ENCODE assay signal across 14 cellular contexts in genomic region chr7:44912775-44913347, GRCh38. TPM values are rescaled to one million over a fixed set of nuclear protein-coding genes. Genes with fewer than 3 reads are reported as not detected.
DNase-seq lines count a peak whose midpoint lies in the region; ATAC-seq and TF ChIP-seq lines count a peak whose summit lies in the region.
"Had no signal": no experiment of that assay in that cellular context is flagged by ENCODE, and none has a peak within 500 bp of the region (broad histone marks: within the 10 kb centered on the region; RNA-seq: fewer than 3 reads in every experiment).

No MANE protein-coding gene starts in this region.

- H3K4me1 ChIP-seq in endodermal cell (ENCODE audit: control insufficient read depth, insufficient read depth, low read length) (no peaks in the 10 kb centered on the region), stomach (peaks cover 0 to 5% (median 0%) of the 10 kb centered on the region in 4 donors)
- H3K4me1 ChIP-seq: left lung, upper lobe of right lung had no signal

- DNase-seq in activated effector memory CD4-positive, alpha-beta T cell treated with anti-CD3 and anti-CD28 coated beads, Interleukin-2, amount 50 U/mL, for 16 hours, result peak; percentile 25
- no peak for DNase-seq in activated effector memory CD4-positive, alpha-beta T cell treated with Interleukin-2 at 50 U/mL for 16 hours
- peak; percentile 18 for DNase-seq in SK-N-DZ (ENCODE audit: low spot score)
- peak; percentile 70 for DNase-seq in endodermal cell
- DNase-seq in stomach, result peak; percentile 36
- DNase-seq in NOMO-1 treated with dmso at 0.1 percent for 144 hours (lab: John Stamatoyannopoulos, UW; ENCODE audit: unreplicated experiment), result no peak
- no peak for DNase-seq in activated CD4-positive, CD25-positive, alpha-beta regulatory T cell (lab: John Stamatoyannopoulos, UW)
- DNase-seq: left lung, NCI-H1694 treated with DMSO at 0.1 percent for 48 hours, Right ventricle myocardium superior, upper lobe of right lung had no signal

- no peaks in the 10 kb centered on the region for H3K27me3 ChIP-seq in endodermal cell (ENCODE audit: control insufficient read depth, insufficient read depth, low read length, poor library complexity, severe bottlenecking)
- H3K27me3 ChIP-seq in stomach, result no peaks in the 10 kb centered on the region
- H3K27me3 ChIP-seq: left lung, upper lobe of right lung had no signal

- no peak for TF ChIP-seq EP300 in stomach (IDR thresholded peaks at IDR 0.05)

- no peak for ATAC-seq in GM19035 (IDR thresholded peaks at IDR 0.05; ENCODE audit: unreplicated experiment)
- ATAC-seq: left lung had no signal

- no peak overlapping the region for H3K4me3 ChIP-seq in endodermal cell (ENCODE audit: low read length)
- H3K4me3 ChIP-seq in stomach, result no peak overlapping the region
- H3K4me3 ChIP-seq: left lung, upper lobe of right lung had no signal

- no peak for TF ChIP-seq CTCF in endodermal cell (conservative IDR thresholded peaks at IDR 0.05)
- no peak for TF ChIP-seq CTCF in stomach (IDR thresholded peaks at IDR 0.05)

- H3K36me3 ChIP-seq in endodermal cell (ENCODE audit: control insufficient read depth, insufficient read depth, low read length) (no peaks in the 10 kb centered on the region), stomach (no peaks in the 10 kb centered on the region)
- H3K36me3 ChIP-seq: left lung, upper lobe of right lung had no signal

- 67 to 76% methylated on average over 4 to 7 of the region's 7 CpGs for WGBS in endodermal cell (ENCODE audit: insufficient coverage in 1 of 2, insufficient read length in 1 of 2), 2 experiments
- 25 to 67% (median 45%) methylated on average over 6 to 7 of the region's 7 CpGs for WGBS in stomach, 5 donors

- peaks cover 2% of the 10 kb centered on the region for H3K27me3 Mint-ChIP-seq in endodermal cell (ENCODE audit: insufficient read depth)

- no peak overlapping the region for H3K4me3 Mint-ChIP-seq in endodermal cell

- H3K27ac ChIP-seq in endodermal cell (ENCODE audit: low read depth, low read length), result no peak overlapping the region
- peak overlapping the region in 1 of 5 donors; percentile 22 for H3K27ac ChIP-seq in stomach
- H3K27ac ChIP-seq: HL-60, left lung, upper lobe of right lung had no signal

- no peak for TF ChIP-seq POLR2A in stomach (IDR thresholded peaks at IDR 0.05)

- no peak overlapping the region for H3K27ac Mint-ChIP-seq in endodermal cell
- H3K27ac Mint-ChIP-seq: progenitor cell of endocrine pancreas had no signal

- no peaks in the 10 kb centered on the region for H3K9me3 Mint-ChIP-seq in endodermal cell

- H3K9me3 ChIP-seq in endodermal cell (ENCODE audit: control insufficient read depth, low read length) (no peaks in the 10 kb centered on the region), stomach (no peaks in the 10 kb centered on the region)
- H3K9me3 ChIP-seq: left lung, upper lobe of right lung had no signal

- intact Hi-C loops in stomach (cut with DNase I; ENCODE audit: low total_unique reads), result no loop called here

- H3K36me3 Mint-ChIP-seq in endodermal cell (ENCODE audit: low read depth), result no peaks in the 10 kb centered on the region

- no peak overlapping the region for H3K9ac ChIP-seq in endodermal cell (ENCODE audit: extremely low read depth, low read length, poor library complexity, severe bottlenecking)

- H3K4me1 Mint-ChIP-seq in endodermal cell, result peaks cover 5% of the 10 kb centered on the region

RNA-seq across cellular contexts. Expression of gene PURB, which starts 27.5 kb away (rescaled TPM):
- polyA plus RNA-seq in SK-N-DZ (2014; cell fraction: cytosol; rRNA removed), result 14.0 and 15.5 TPM in 2 replicates
- polyA plus RNA-seq in SK-N-DZ (2014; cell fraction: nucleus; rRNA removed), result 9.3 and 13.7 TPM in 2 replicates
- total RNA-seq in endodermal cell (10 to 100 TPM; 24.7 to 29.8 TPM), stomach (10 to 100 TPM in 4 of 5 donors, 1 to 10 TPM in 1; 8.7 to 58.7 (median 20.4) TPM)
- polyA plus RNA-seq in endodermal cell (2013, experiment 1 of 2), result 19.3 TPM
- 19.5 TPM for polyA plus RNA-seq in endodermal cell (2013, experiment 2 of 2)
- polyA plus RNA-seq in stomach, result 1 to 10 TPM; 4.7 to 6.8 (median 5.2) TPM

Comparison
In these comparisons a context has a peak if more than half of its experiments do, and no peak if none do; other contexts are left out.
1. DNase-seq: peak in activated effector memory CD4-positive, alpha-beta T cell treated with anti-CD3 and anti-CD28 coated beads, Interleukin-2, amount 50 U/mL, for 16 hours (single experiment), SK-N-DZ (single experiment), endodermal cell (single experiment) and stomach (single experiment); none in activated effector memory CD4-positive, alpha-beta T cell treated with Interleukin-2 at 50 U/mL for 16 hours (single experiment), NOMO-1 treated with dmso at 0.1 percent for 144 hours (single experiment) and activated CD4-positive, CD25-positive, alpha-beta regulatory T cell (0 of 4).